In the genomic region with DNA sequence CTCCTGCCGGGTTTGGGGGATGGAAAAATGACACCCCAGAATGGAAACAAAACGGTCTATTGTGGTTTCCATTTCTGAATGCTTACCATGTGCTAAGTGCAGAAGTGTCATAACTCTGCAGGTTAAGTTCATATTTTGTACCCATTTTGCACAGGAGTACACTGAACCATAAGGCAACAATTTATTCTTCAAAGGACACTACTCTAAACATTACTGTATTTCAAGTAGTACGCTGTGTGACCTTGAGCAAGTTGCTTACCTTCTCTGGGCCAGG, we compare ENCODE assay signal across 1 cellular context.
TF ChIP-seq lines count a peak whose summit lies in the region.

No MANE protein-coding gene starts in this region.

TF ChIP-seq in GM23338, 12 proteins besides CTCF, POLR2A, EP300 and RAD21 (continued from another document):
- TF ChIP-seq, protein P1, sequence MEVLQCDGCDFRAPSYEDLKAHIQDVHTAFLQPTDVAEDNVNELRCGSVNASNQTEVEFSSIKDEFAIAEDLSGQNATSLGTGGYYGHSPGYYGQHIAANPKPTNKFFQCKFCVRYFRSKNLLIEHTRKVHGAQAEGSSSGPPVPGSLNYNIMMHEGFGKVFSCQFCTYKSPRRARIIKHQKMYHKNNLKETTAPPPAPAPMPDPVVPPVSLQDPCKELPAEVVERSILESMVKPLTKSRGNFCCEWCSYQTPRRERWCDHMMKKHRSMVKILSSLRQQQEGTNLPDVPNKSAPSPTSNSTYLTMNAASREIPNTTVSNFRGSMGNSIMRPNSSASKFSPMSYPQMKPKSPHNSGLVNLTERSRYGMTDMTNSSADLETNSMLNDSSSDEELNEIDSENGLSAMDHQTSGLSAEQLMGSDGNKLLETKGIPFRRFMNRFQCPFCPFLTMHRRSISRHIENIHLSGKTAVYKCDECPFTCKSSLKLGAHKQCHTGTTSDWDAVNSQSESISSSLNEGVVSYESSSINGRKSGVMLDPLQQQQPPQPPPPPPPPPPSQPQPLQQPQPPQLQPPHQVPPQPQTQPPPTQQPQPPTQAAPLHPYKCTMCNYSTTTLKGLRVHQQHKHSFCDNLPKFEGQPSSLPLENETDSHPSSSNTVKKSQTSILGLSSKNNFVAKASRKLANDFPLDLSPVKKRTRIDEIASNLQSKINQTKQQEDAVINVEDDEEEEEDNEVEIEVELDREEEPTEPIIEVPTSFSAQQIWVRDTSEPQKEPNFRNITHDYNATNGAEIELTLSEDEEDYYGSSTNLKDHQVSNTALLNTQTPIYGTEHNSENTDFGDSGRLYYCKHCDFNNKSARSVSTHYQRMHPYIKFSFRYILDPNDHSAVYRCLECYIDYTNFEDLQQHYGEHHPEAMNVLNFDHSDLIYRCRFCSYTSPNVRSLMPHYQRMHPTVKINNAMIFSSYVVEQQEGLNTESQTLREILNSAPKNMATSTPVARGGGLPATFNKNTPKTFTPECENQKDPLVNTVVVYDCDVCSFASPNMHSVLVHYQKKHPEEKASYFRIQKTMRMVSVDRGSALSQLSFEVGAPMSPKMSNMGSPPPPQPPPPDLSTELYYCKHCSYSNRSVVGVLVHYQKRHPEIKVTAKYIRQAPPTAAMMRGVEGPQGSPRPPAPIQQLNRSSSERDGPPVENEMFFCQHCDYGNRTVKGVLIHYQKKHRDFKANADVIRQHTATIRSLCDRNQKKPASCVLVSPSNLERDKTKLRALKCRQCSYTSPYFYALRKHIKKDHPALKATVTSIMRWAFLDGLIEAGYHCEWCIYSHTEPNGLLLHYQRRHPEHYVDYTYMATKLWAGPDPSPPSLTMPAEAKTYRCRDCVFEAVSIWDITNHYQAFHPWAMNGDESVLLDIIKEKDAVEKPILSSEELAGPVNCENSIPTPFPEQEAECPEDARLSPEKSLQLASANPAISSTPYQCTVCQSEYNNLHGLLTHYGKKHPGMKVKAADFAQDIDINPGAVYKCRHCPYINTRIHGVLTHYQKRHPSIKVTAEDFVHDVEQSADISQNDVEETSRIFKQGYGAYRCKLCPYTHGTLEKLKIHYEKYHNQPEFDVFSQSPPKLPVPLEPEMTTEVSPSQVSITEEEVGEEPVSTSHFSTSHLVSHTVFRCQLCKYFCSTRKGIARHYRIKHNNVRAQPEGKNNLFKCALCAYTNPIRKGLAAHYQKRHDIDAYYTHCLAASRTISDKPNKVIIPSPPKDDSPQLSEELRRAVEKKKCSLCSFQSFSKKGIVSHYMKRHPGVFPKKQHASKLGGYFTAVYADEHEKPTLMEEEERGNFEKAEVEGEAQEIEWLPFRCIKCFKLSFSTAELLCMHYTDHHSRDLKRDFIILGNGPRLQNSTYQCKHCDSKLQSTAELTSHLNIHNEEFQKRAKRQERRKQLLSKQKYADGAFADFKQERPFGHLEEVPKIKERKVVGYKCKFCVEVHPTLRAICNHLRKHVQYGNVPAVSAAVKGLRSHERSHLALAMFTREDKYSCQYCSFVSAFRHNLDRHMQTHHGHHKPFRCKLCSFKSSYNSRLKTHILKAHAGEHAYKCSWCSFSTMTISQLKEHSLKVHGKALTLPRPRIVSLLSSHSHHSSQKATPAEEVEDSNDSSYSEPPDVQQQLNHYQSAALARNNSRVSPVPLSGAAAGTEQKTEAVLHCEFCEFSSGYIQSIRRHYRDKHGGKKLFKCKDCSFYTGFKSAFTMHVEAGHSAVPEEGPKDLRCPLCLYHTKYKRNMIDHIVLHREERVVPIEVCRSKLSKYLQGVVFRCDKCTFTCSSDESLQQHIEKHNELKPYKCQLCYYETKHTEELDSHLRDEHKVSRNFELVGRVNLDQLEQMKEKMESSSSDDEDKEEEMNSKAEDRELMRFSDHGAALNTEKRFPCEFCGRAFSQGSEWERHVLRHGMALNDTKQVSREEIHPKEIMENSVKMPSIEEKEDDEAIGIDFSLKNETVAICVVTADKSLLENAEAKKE (CRISPR knock-in tag; IDR thresholded peaks at IDR 0.05), result no peak
